Comparison of ENCODE assay signal across 8 cellular contexts in genomic region chr10:25016349-25017246, GRCh38. TPM values are rescaled to one million over a fixed set of nuclear protein-coding genes. Genes with fewer than 3 reads are reported as not detected.
A peak's percentile ranks its signal among the peaks of the same experiment; 100 is the strongest.
DNase-seq lines count a peak whose midpoint lies in the region; ATAC-seq and TF ChIP-seq lines count a peak whose summit lies in the region.

Gene THNSL1 (plus strand): TSS chr10:25016612. CDS start chr10:25023224, 6,612 bp downstream.

- H3K9me3 Mint-ChIP-seq in chondrocyte (ENCODE audit: low read depth), result no peaks in the 10 kb centered on the region

- TF ChIP-seq CTCF in chondrocyte (IDR thresholded peaks at IDR 0.05) (no peak), kidney epithelial cell (IDR thresholded peaks at IDR 0.05; ENCODE audit: insufficient read depth, low read length, poor library complexity, severe bottlenecking) (no peak)

- no peaks in the 10 kb centered on the region for H3K36me3 ChIP-seq in kidney epithelial cell (ENCODE audit: control insufficient read depth, insufficient read depth, low read length)

- no peaks in the 10 kb centered on the region for H3K27me3 ChIP-seq in kidney epithelial cell (ENCODE audit: control insufficient read depth, insufficient read depth, low read length)

- H3K4me3 Mint-ChIP-seq in chondrocyte (ENCODE audit: unreplicated experiment), result peak within 1 kb of the TSS; percentile 86

- peaks cover 23% of the 10 kb centered on the region for H3K4me1 Mint-ChIP-seq in chondrocyte (ENCODE audit: low read depth)

- peak within 1 kb of the TSS; percentile 97 for H3K27ac Mint-ChIP-seq in chondrocyte (ENCODE audit: unreplicated experiment)

- DNase-seq in AG20443 (ENCODE audit: low spot score), result peak; percentile 99
- peak; percentile 96 for DNase-seq in NCI-H460 (ENCODE audit: extremely low read depth, low read depth)
- DNase-seq in activated CD4-positive, alpha-beta T cell treated with anti-CD3 and anti-CD28 coated beads for 24 hours (ENCODE audit: low read depth in 2 of 2), result peak; percentile 95 to 98
- peak; percentile 99 for DNase-seq in chondrocyte (ENCODE audit: low spot score)
- peak; percentile 96 for DNase-seq in kidney epithelial cell (ENCODE audit: low read depth)
- DNase-seq in stimulated activated CD4-positive, alpha-beta T cell treated with anti-CD3 and anti-CD28 coated beads, Interleukin-15, amount 100 ng/mL, for 24 hours, result peak; percentile 99

- peak; percentile 98 for ATAC-seq in GM19043 (IDR thresholded peaks at IDR 0.05; ENCODE audit: low read depth, unreplicated experiment)
- peak; percentile 97 for ATAC-seq in HG03354 (IDR thresholded peaks at IDR 0.05; ENCODE audit: poor library complexity, severe bottlenecking, unreplicated experiment)

- H3K36me3 Mint-ChIP-seq in chondrocyte (ENCODE audit: low read depth), result no peaks in the 10 kb centered on the region

- peak within 1 kb of the TSS; percentile 64 for H3K4me3 ChIP-seq in kidney epithelial cell (ENCODE audit: low read depth, low read length)

- no peaks in the 10 kb centered on the region for H3K27me3 Mint-ChIP-seq in chondrocyte (ENCODE audit: low read depth)

RNA-seq across cellular contexts. Expression of gene THNSL1, which starts in this region (rescaled TPM):
- 4.9 and 5.6 TPM in 2 replicates for total RNA-seq in NCI-H460 (2014; rRNA removed; shearing (Covaris generic))
- polyA plus RNA-seq in NCI-H460 (2014; cell fraction: nucleus; rRNA removed), result 3.6 and 3.7 TPM in 2 replicates
- 3.0 to 5.3 TPM (median 3.3 TPM) in 3 replicates for total RNA-seq in chondrocyte
- total RNA-seq in kidney epithelial cell, result 3.2 and 4.6 TPM in 2 replicates

Comparison
In these comparisons a context has a peak if more than half of its experiments do, and no peak if none do; other contexts are left out.
1. Peak in every context shown above with its lines: DNase-seq, ATAC-seq and H3K4me3 ChIP-seq.